8 cellular contexts compared by ENCODE assay signal in genomic region chr14:65414961-65415589, GRCh38. TPM values are rescaled to one million over a fixed set of nuclear protein-coding genes. Genes with fewer than 3 reads are reported as not detected.
DNase-seq lines count a peak whose midpoint lies in the region; ATAC-seq, FAIRE-seq and TF ChIP-seq lines count a peak whose summit lies in the region.

No MANE protein-coding gene starts in this region.

- peak; percentile 15 to 66 (median 54) for TF ChIP-seq CTCF in heart left ventricle (IDR thresholded peaks at IDR 0.05)
- peak; percentile 28 for TF ChIP-seq CTCF in kidney (IDR thresholded peaks at IDR 0.05; ENCODE audit: borderline replicate concordance, extremely low read depth, insufficient read depth)

- peaks cover 6% of the 10 kb centered on the region for H3K36me3 Mint-ChIP-seq in activated naive CD8-positive, alpha-beta T cell treated with anti-CD3 and anti-CD28 coated beads, Interleukin-2, amount 10 ng/mL, durations not matched to agents 7 days and 5 days

- H3K9me3 Mint-ChIP-seq in activated naive CD8-positive, alpha-beta T cell treated with anti-CD3 and anti-CD28 coated beads, Interleukin-2, amount 10 ng/mL, durations not matched to agents 7 days and 5 days, result no peaks in the 10 kb centered on the region

- peaks cover 39% of the 10 kb centered on the region for H3K4me1 Mint-ChIP-seq in activated naive CD8-positive, alpha-beta T cell treated with anti-CD3 and anti-CD28 coated beads, Interleukin-2, amount 10 ng/mL, durations not matched to agents 7 days and 5 days

- H3K27me3 ChIP-seq in heart left ventricle, result no peaks in the 10 kb centered on the region

- H3K27me3 Mint-ChIP-seq in activated naive CD8-positive, alpha-beta T cell treated with anti-CD3 and anti-CD28 coated beads, Interleukin-2, amount 10 ng/mL, durations not matched to agents 7 days and 5 days, result no peaks in the 10 kb centered on the region

- intact Hi-C loops in heart left ventricle (cut with DNase I), result loop anchor here (1.0 to 10.0 kb wide), 16 partner anchors 178 to 660 kb away; partner anchors contain the start of genes MAX (in 2 of the 10) and FNTB (in 1 of the 10)
- intact Hi-C loops in cardiac septum (cut with DNase I), result loop anchor here (1.0 to 10.0 kb wide), 5 partner anchors 190 to 540 kb away; partner anchors contain the start of gene MAX
- intact Hi-C loops in kidney (cut with DNase I), result loop anchor here (10.0 kb wide), 1 partner anchor 410 kb away; no protein-coding TSS in a partner anchor

- DNase-seq in heart left ventricle (no peak), cardiac septum (ENCODE audit: low spot score) (no peak), M059J (ENCODE audit: low read depth) (peak; percentile 55), kidney (no peak)
- DNase-seq in activated naive CD8-positive, alpha-beta T cell treated with anti-CD3 and anti-CD28 coated beads, Interleukin-2, amount 10 ng/mL, durations not matched to agents 7 days and 5 days, result no peak

- H3K4me1 ChIP-seq in heart left ventricle, result peaks cover 0 to 21% (median 10%) of the 10 kb centered on the region in 12 donors
- H3K4me1 ChIP-seq in kidney (ENCODE audit: control insufficient read depth in 1 of 2, insufficient read depth in 1 of 2, low read depth in 1 of 2, low read length in 2 of 2), result peaks cover 3 to 4% of the 10 kb centered on the region in 2 donors

- peak overlapping the region; percentile 97 for H3K4me3 Mint-ChIP-seq in activated naive CD8-positive, alpha-beta T cell treated with anti-CD3 and anti-CD28 coated beads, Interleukin-2, amount 10 ng/mL, durations not matched to agents 7 days and 5 days

- 84 to 86% (median 85%) methylated on average over 3 of the region's 3 CpGs for WGBS in heart left ventricle, 4 donors

- POLR2A ChIA-PET in activated naive CD8-positive, alpha-beta T cell treated with anti-CD3 and anti-CD28 coated beads, Interleukin-2, amount 10 ng/mL, durations not matched to agents 7 days and 5 days (lab: Charles Lee), result interaction anchor here (0.6 to 2.2 kb wide), 4 partner anchors 128 to 544 kb away, joined by 3 to 8 read pairs (median 3); no protein-coding TSS in a partner anchor

- H3K4me3 ChIP-seq in heart left ventricle, result peak overlapping the region in 3 of 12 donors; percentile 15 to 82 (median 76)
- H3K4me3 ChIP-seq in kidney (ENCODE audit: low read length in 2 of 2), result no peak overlapping the region

- H3K9me3 ChIP-seq in heart left ventricle, result no peaks in the 10 kb centered on the region
- H3K9me3 ChIP-seq in kidney (ENCODE audit: control insufficient read depth in 1 of 2, low read length in 2 of 2), result no peaks in the 10 kb centered on the region

- H3K9ac ChIP-seq in kidney (ENCODE audit: low read length in 2 of 2), result no peak overlapping the region

- H3K36me3 ChIP-seq in heart left ventricle (no peaks in the 10 kb centered on the region), kidney (ENCODE audit: control insufficient read depth in 1 of 2, insufficient read depth in 2 of 2, low read length in 2 of 2) (no peaks in the 10 kb centered on the region)

- peak; percentile 88 for FAIRE-seq in kidney (lab: Jason Lieb, UNC)

- H3K27ac ChIP-seq in heart left ventricle (no peak overlapping the region), kidney (ENCODE audit: low read depth in 2 of 2, low read length in 2 of 2) (no peak overlapping the region)

- TF ChIP-seq POLR2A in heart left ventricle (IDR thresholded peaks at IDR 0.05), result no peak

- ATAC-seq in heart left ventricle (no peak), HG03039 (IDR thresholded peaks at IDR 0.05; ENCODE audit: unreplicated experiment) (no peak), HG02840 (IDR thresholded peaks at IDR 0.05; ENCODE audit: low FRiP score, unreplicated experiment) (no peak), HG03025 (IDR thresholded peaks at IDR 0.05; ENCODE audit: low FRiP score, unreplicated experiment) (no peak)
- no peak for ATAC-seq in activated naive CD8-positive, alpha-beta T cell treated with anti-CD3 and anti-CD28 coated beads, Interleukin-2, amount 10 ng/mL, durations not matched to agents 7 days and 5 days (ENCODE audit: low read depth)

- H3K27ac Mint-ChIP-seq in activated naive CD8-positive, alpha-beta T cell treated with anti-CD3 and anti-CD28 coated beads, Interleukin-2, amount 10 ng/mL, durations not matched to agents 7 days and 5 days, result no peak overlapping the region

RNA-seq across cellular contexts. Expression of gene FUT8, which starts 2.5 kb away (rescaled TPM):
- total RNA-seq in heart left ventricle (10 to 100 TPM; 10.2 to 17.3 (median 12.4) TPM), cardiac septum (12.5 TPM), kidney (49.6 TPM)
- polyA plus RNA-seq in heart left ventricle (1 to 10 TPM; 2.8 to 8.9 TPM), kidney (ENCODE audit: insufficient read depth, low read depth, low replicate concordance) (8.2 TPM)
- total RNA-seq in M059J (2014; rRNA removed; shearing (Covaris generic)), result 86.5 and 109 TPM in 2 replicates
- total RNA-seq in activated naive CD8-positive, alpha-beta T cell treated with anti-CD3 and anti-CD28 coated beads, Interleukin-2, amount 10 ng/mL, durations not matched to agents 7 days and 5 days, result 10 to 100 TPM; 82.7 to 86.4 TPM
